Comparison of ENCODE assay signal across 8 cellular contexts in the genomic region with DNA sequence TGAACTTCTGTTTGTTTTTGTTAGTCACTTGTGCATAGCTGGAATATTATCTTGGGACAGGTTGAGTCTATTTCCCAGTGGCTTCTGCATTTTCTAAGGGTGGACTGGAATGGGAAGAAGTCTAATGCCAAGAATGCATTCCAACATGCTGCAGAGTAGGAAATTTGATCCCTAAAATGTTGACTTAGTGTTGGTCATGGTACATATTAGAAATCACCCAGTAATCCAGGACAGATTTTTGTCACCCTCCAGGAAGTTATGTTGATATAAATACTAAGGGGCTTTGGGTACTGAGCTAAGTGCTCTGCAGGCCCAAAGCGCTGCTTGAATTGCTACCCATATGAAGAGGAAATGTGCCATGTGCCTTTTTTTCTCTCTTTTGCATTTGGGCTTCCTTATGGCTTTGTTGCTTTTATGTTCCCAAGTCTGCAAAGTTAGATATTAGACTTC. TPM values are rescaled to one million over a fixed set of nuclear protein-coding genes. Genes with fewer than 3 reads are reported as not detected.
A peak's percentile ranks its signal among the peaks of the same experiment; 100 is the strongest.
DNase-seq lines count a peak whose midpoint lies in the region; ATAC-seq and TF ChIP-seq lines count a peak whose summit lies in the region.

No MANE protein-coding gene starts in this region.

- peaks cover 100% of the 10 kb centered on the region for H4K20me1 ChIP-seq in neural progenitor cell (ENCODE audit: low read depth)

- H3K9ac ChIP-seq in neural progenitor cell, result peak overlapping the region; percentile 11

- H3K4me1 ChIP-seq in neural progenitor cell, result peaks cover 51% of the 10 kb centered on the region

- intact Hi-C loops in dorsolateral prefrontal cortex (cut with DNase I), result loop anchor here in 1 of 2 donors (5.0 kb wide), 1 partner anchor 46 kb away; no protein-coding TSS in a partner anchor

- peaks cover 27% of the 10 kb centered on the region for H3K4me1 Mint-ChIP-seq in neural progenitor cell

- peak overlapping the region in 8 of 59 donors; percentile 2 to 44 (median 8) for H3K4me3 ChIP-seq in dorsolateral prefrontal cortex
- H3K4me3 ChIP-seq in neural progenitor cell, result no peak overlapping the region

- H3K27ac ChIP-seq in dorsolateral prefrontal cortex (peak overlapping the region in 33 of 59 donors; percentile 0 to 58 (median 36)), neural progenitor cell (peak overlapping the region; percentile 36)

- H3K36me3 ChIP-seq in neural progenitor cell, result no peaks in the 10 kb centered on the region

- peak overlapping the region; percentile 58 for H3K4me2 ChIP-seq in neural progenitor cell

- peaks cover 100% of the 10 kb centered on the region for H3K79me2 ChIP-seq in neural progenitor cell (ENCODE audit: low read depth)

- no peak overlapping the region for H3K4me3 Mint-ChIP-seq in neural progenitor cell

- no peaks in the 10 kb centered on the region for H3K9me3 ChIP-seq in neural progenitor cell (ENCODE audit: low read depth)

- no peak for TF ChIP-seq CTCF in dorsolateral prefrontal cortex (IDR thresholded peaks at IDR 0.05 in 54 of 56, conservative IDR thresholded peaks at IDR 0.05 in 2 of 56; ENCODE audit: low read depth in 1 of 56, partially characterized antibody in 56 of 56)
- TF ChIP-seq CTCF in neural progenitor cell (IDR thresholded peaks at IDR 0.05), result no peak

- H3F3A ChIP-seq in neural progenitor cell (ENCODE audit: low read depth), result no peaks in the 10 kb centered on the region

- peaks cover 2% of the 10 kb centered on the region for H3K9me3 Mint-ChIP-seq in neural progenitor cell

- DNase-seq in COLO668 (lab: John Stamatoyannopoulos, UW; ENCODE audit: unreplicated experiment) (peak; percentile 34), M059J (ENCODE audit: low read depth) (peak; percentile 91), dorsolateral prefrontal cortex (no peak), neural progenitor cell (ENCODE audit: low spot score) (no peak), NCI-H774 (lab: John Stamatoyannopoulos, UW) (no peak), GDM1 (lab: John Stamatoyannopoulos, UW) (no peak)

- H2AFZ ChIP-seq in neural progenitor cell (replicated peaks), result no peak overlapping the region

- H3K27ac Mint-ChIP-seq in neural progenitor cell, result peak overlapping the region; percentile 15

- H3K27me3 ChIP-seq in dorsolateral prefrontal cortex (no peaks in the 10 kb centered on the region), neural progenitor cell (no peaks in the 10 kb centered on the region)

- peaks cover 4% of the 10 kb centered on the region for H3K27me3 Mint-ChIP-seq in neural progenitor cell (ENCODE audit: insufficient read depth, low read depth)

- H3K36me3 Mint-ChIP-seq in neural progenitor cell, result peaks cover 31% of the 10 kb centered on the region

- ATAC-seq in HG03196 (IDR thresholded peaks at IDR 0.05; ENCODE audit: unreplicated experiment) (no peak), HG02981 (IDR thresholded peaks at IDR 0.05; ENCODE audit: unreplicated experiment) (no peak)

RNA-seq across cellular contexts. Expression of a gene that starts 10.0 kb away (rescaled TPM):
- total RNA-seq in M059J (2014; rRNA removed; shearing (Covaris generic)), result 18.1 and 26.2 TPM in 2 replicates
- total RNA-seq in dorsolateral prefrontal cortex (100 to 1,000 TPM in 34 of 120 experiments, 10 to 100 TPM in 86; 65.3 to 158 (median 93.3) TPM), neural progenitor cell (ENCODE audit: low replicate concordance) (43.1 and 70.6 TPM in 2 replicates)

Comparison
In these comparisons a context has a peak if more than half of its experiments do, and no peak if none do; other contexts are left out.
1. DNase-seq: peak in COLO668 (single experiment) and M059J (single experiment); none in dorsolateral prefrontal cortex (0 of 10), neural progenitor cell (single experiment), NCI-H774 (single experiment) and GDM1 (single experiment).